Comparison of ENCODE assay signal across 16 cellular contexts in genomic region chr3:47851888-47852603, GRCh38. TPM values are rescaled to one million over a fixed set of nuclear protein-coding genes. Genes with fewer than 3 reads are reported as not detected.
A peak's percentile ranks its signal among the peaks of the same experiment; 100 is the strongest.
DNase-seq lines count a peak whose midpoint lies in the region; ATAC-seq and TF ChIP-seq lines count a peak whose summit lies in the region.
"Had no signal": no experiment of that assay in that cellular context is flagged by ENCODE, and none has a peak within 500 bp of the region (broad histone marks: within the 10 kb centered on the region; RNA-seq: fewer than 3 reads in every experiment).

No MANE protein-coding gene starts in this region.

- peaks cover 3% of the 10 kb centered on the region for H4K20me1 ChIP-seq in mammary epithelial cell (ENCODE audit: insufficient read depth, low read length)

- H3K27me3 Mint-ChIP-seq in naive thymus-derived CD8-positive, alpha-beta T cell, result no peaks in the 10 kb centered on the region

- no peaks in the 10 kb centered on the region for H3K4me1 Mint-ChIP-seq in naive thymus-derived CD8-positive, alpha-beta T cell

- peaks cover 24% of the 10 kb centered on the region for H3K36me3 ChIP-seq in mammary epithelial cell (ENCODE audit: insufficient read depth, low read length)

- no peak overlapping the region for H3K9ac ChIP-seq in mammary epithelial cell (ENCODE audit: insufficient read depth, low read length)
- H3K9ac ChIP-seq: GM23248 had no signal

- 73% methylated on average over 9 of the region's 12 CpGs for WGBS in mammary epithelial cell (ENCODE audit: low coverage, missing lambda C conversion rate)

- TF ChIP-seq CTCF in 22Rv1 (IDR thresholded peaks at IDR 0.05) (no peak), mammary epithelial cell (conservative IDR thresholded peaks at IDR 0.05 in 1 of 2, IDR thresholded peaks at IDR 0.05 in 1 of 2; ENCODE audit: extremely low read depth in 1 of 2, insufficient read depth in 1 of 2, low read depth in 1 of 2, low read length in 2 of 2) (no peak)

- dilution Hi-C loops in mammary epithelial cell (cut with HindIII; ENCODE audit: low sequenced_read_pairs), result no loop called here

- peak overlapping the region in 8 of 10 donors; percentile 11 to 71 (median 60) for H3K27ac Mint-ChIP-seq in naive thymus-derived CD8-positive, alpha-beta T cell

- no peaks in the 10 kb centered on the region for H3K79me2 ChIP-seq in mammary epithelial cell (ENCODE audit: insufficient read depth, low read length)

- H3K4me3 Mint-ChIP-seq in naive thymus-derived CD8-positive, alpha-beta T cell, result no peak overlapping the region

- no peak overlapping the region for H2AFZ ChIP-seq in mammary epithelial cell (ENCODE audit: low read depth, low read length)
- H2AFZ ChIP-seq: GM23248 had no signal

- H3K27ac ChIP-seq in 22Rv1 (peak overlapping the region; percentile 37), mammary epithelial cell (ENCODE audit: insufficient read depth, low read depth, low read length) (no peak overlapping the region)
- H3K27ac ChIP-seq: GM23248 had no signal

- POLR2A ChIA-PET in naive thymus-derived CD8-positive, alpha-beta T cell (lab: Charles Lee), result no interaction called here

- no peaks in the 10 kb centered on the region for H3K27me3 ChIP-seq in mammary epithelial cell (ENCODE audit: insufficient read depth, low read length)
- H3K27me3 ChIP-seq: heart left ventricle had no signal

- no peak for ATAC-seq in naive thymus-derived CD8-positive, alpha-beta T cell
- no peak for ATAC-seq in GM19395 (IDR thresholded peaks at IDR 0.05; ENCODE audit: unreplicated experiment)
- ATAC-seq: heart left ventricle had no signal

- intact Hi-C loops in mammary epithelial cell (cut with micrococcal nuclease), result loop anchor here (2.0 kb wide), 1 partner anchor 299 kb away; no protein-coding TSS in a partner anchor

- H3K36me3 Mint-ChIP-seq in naive thymus-derived CD8-positive, alpha-beta T cell, result peaks cover 0 to 35% (median 0%) of the 10 kb centered on the region in 3 donors

- in situ Hi-C loops in mammary epithelial cell (cut with MboI; ENCODE audit: low sequenced_read_pairs in 2 of 2), result no loop called here

- H3K9me3 Mint-ChIP-seq in naive thymus-derived CD8-positive, alpha-beta T cell, result no peaks in the 10 kb centered on the region

- no peaks in the 10 kb centered on the region for H3K4me1 ChIP-seq in mammary epithelial cell (ENCODE audit: insufficient read depth, low read length)

- CTCF ChIA-PET in mammary epithelial cell (lab: Charles Lee; ENCODE audit: low non-redundant PET), result no interaction called here

- DNase-seq in D341Med (ENCODE audit: low spot score) (peak; percentile 40), mammary epithelial cell (no peak), NCI-H510A (lab: John Stamatoyannopoulos, UW) (no peak), SW480 (ENCODE audit: low spot score) (no peak), NCI-H1930 (lab: John Stamatoyannopoulos, UW) (no peak)
- DNase-seq in naive thymus-derived CD8-positive, alpha-beta T cell, result no peak
- DNase-seq: activated gamma-delta T cell, GDM1, GM23248, heart left ventricle, mesendoderm, NCI-H187 treated with DMSO at 0.1 percent for 48 hours, NCI-H524, occipital lobe had no signal

- no peak overlapping the region for H3K4me3 ChIP-seq in mammary epithelial cell (replicated peaks in 1 of 3; ENCODE audit: insufficient read depth in 1 of 3, low read depth in 2 of 3, low read length in 3 of 3)
- H3K4me3 ChIP-seq: GM23248, heart left ventricle had no signal

- no peak overlapping the region for H3K4me2 ChIP-seq in mammary epithelial cell (ENCODE audit: insufficient read depth, low read depth, low read length)

- TSS peak; percentile 73 for BruUV-seq in mammary epithelial cell (replicated peaks; lab: Mats Ljungman, UMichigan)

- no peaks in the 10 kb centered on the region for H3K9me3 ChIP-seq in mammary epithelial cell (replicated peaks; ENCODE audit: insufficient read depth, low read length)
- H3K9me3 ChIP-seq: heart left ventricle had no signal

RNA-seq across cellular contexts. Expression of gene DHX30, which starts 49.1 kb away (rescaled TPM):
- 10 to 100 TPM; 60.5 to 61.6 TPM for total RNA-seq in mammary epithelial cell
- polyA plus RNA-seq in mammary epithelial cell, result 53.4 TPM
- polyA minus RNA-seq in mammary epithelial cell, result 44.0 TPM
- total RNA-seq in naive thymus-derived CD8-positive, alpha-beta T cell, result 10 to 100 TPM; 90.2 to 95.5 TPM
- polyA plus RNA-seq in naive thymus-derived CD8-positive, alpha-beta T cell, result 10 to 100 TPM; 23.5 to 43.6 (median 28.5) TPM
